In genomic region chr1:55214903-55215193, GRCh38 we compare ENCODE assay signal across 8 cellular contexts.
DNase-seq lines count a peak whose midpoint lies in the region; FAIRE-seq and TF ChIP-seq lines count a peak whose summit lies in the region.

No MANE protein-coding gene starts in this region.

- TF ChIP-seq CTCF in LNCaP clone FGC (IDR thresholded peaks at IDR 0.05; ENCODE audit: control insufficient read depth, extremely low read depth, insufficient read depth), result no peak

- FAIRE-seq in H54 (lab: Jason Lieb, UNC), result no peak

- no peak for TF ChIP-seq POLR2A in H54 (IDR thresholded peaks at IDR 0.05; ENCODE audit: low read depth, low read length)

- DNase-seq in NCI-H1417 (lab: John Stamatoyannopoulos, UW), result peak in 2 of 3 experiments; percentile 77 to 88
- no peak for DNase-seq in NCI-H1417 treated with DMSO at 0.1 percent for 48 hours (lab: John Stamatoyannopoulos, UW)
- DNase-seq in H54 (ENCODE audit: insufficient read length, low spot score), result peak; percentile 50
- no peak for DNase-seq in LNCaP clone FGC (ENCODE audit: low read depth)
- DNase-seq in hypothalamus (lab: John Stamatoyannopoulos, UW), result peak in 35 of 51 donors; percentile 20 to 80 (median 59)
- peak; percentile 79 for DNase-seq in retina
- DNase-seq in NCI-H446 (lab: John Stamatoyannopoulos, UW), result no peak

- peak overlapping the region; percentile 73 for H3K4me3 ChIP-seq in LNCaP clone FGC (ENCODE audit: low read depth, low read length)

- H3K27ac ChIP-seq in angular gyrus (ENCODE audit: low read depth, low read length), result peak overlapping the region; percentile 88

Comparison
In these comparisons a context has a peak if more than half of its experiments do, and no peak if none do; other contexts are left out.
1. DNase-seq: peak in NCI-H1417 (2 of 3), H54 (single experiment), hypothalamus (35 of 51) and retina (single experiment); none in NCI-H1417 treated with DMSO at 0.1 percent for 48 hours (single experiment), LNCaP clone FGC (single experiment) and NCI-H446 (0 of 2).